In genomic region chr7:130883928-130884327, GRCh38 we compare ENCODE assay signal across 18 cellular contexts.
A peak's percentile ranks its signal among the peaks of the same experiment; 100 is the strongest.
DNase-seq lines count a peak whose midpoint lies in the region; ATAC-seq and TF ChIP-seq lines count a peak whose summit lies in the region.
"Had no signal": no experiment of that assay in that cellular context is flagged by ENCODE, and none has a peak within 500 bp of the region (broad histone marks: within the 10 kb centered on the region; RNA-seq: fewer than 3 reads in every experiment).

No MANE protein-coding gene starts in this region.

- H3K4me2 ChIP-seq in osteoblast (ENCODE audit: insufficient read depth, low read length): no peak overlapping the region

- ATAC-seq in activated naive CD8-positive, alpha-beta T cell treated with anti-CD3 and anti-CD28 coated beads, Interleukin-2, amount 50 U/mL, for 24 hours: no peak
- ATAC-seq in HG03135 (IDR thresholded peaks at IDR 0.05; ENCODE audit: unreplicated experiment): no peak
- ATAC-seq: left ventricle myocardium superior had no signal

- H3K27ac ChIP-seq in A673 (ENCODE audit: low read depth, low read length, poor library complexity, severe bottlenecking): peak overlapping the region; percentile 76
- H3K27ac ChIP-seq in osteoblast (ENCODE audit: low read depth, low read length): peak overlapping the region; percentile 99
- H3K27ac ChIP-seq: ovary, SJCRH30 had no signal

- H3K4me1 Mint-ChIP-seq in Calu3 (ENCODE audit: low read depth, unreplicated experiment): peaks cover 76% of the 10 kb centered on the region
- H3K4me1 Mint-ChIP-seq in activated naive CD8-positive, alpha-beta T cell treated with anti-CD3 and anti-CD28 coated beads, Interleukin-2, amount 50 U/mL, for 24 hours: peaks cover 51% of the 10 kb centered on the region

- no peaks in the 10 kb centered on the region for H3K9me3 Mint-ChIP-seq in Calu3 (ENCODE audit: low read depth, unreplicated experiment)
- H3K9me3 Mint-ChIP-seq in activated naive CD8-positive, alpha-beta T cell treated with anti-CD3 and anti-CD28 coated beads, Interleukin-2, amount 50 U/mL, for 24 hours: no peaks in the 10 kb centered on the region
- H3K9me3 Mint-ChIP-seq: endodermal cell had no signal

- peaks cover 76% of the 10 kb centered on the region for H4K20me1 ChIP-seq in osteoblast (ENCODE audit: insufficient read depth, low read length)

- no peaks in the 10 kb centered on the region for H3K27me3 Mint-ChIP-seq in Calu3 (ENCODE audit: unreplicated experiment)
- no peaks in the 10 kb centered on the region for H3K27me3 Mint-ChIP-seq in activated naive CD8-positive, alpha-beta T cell treated with anti-CD3 and anti-CD28 coated beads, Interleukin-2, amount 50 U/mL, for 24 hours

- H3K27me3 ChIP-seq in A673 (replicated peaks; ENCODE audit: insufficient read depth, low read depth, low read length, poor library complexity) (no peaks in the 10 kb centered on the region), osteoblast (ENCODE audit: insufficient read depth, low read length) (no peaks in the 10 kb centered on the region)
- H3K27me3 ChIP-seq: ovary, sigmoid colon, SJCRH30 had no signal

- H3K4me1 ChIP-seq in A673 (ENCODE audit: insufficient read depth, low read length, poor library complexity, severe bottlenecking) (peaks cover 97% of the 10 kb centered on the region), osteoblast (ENCODE audit: insufficient read depth, low read length) (peaks cover 82% of the 10 kb centered on the region)

- peak overlapping the region; percentile 78 for H3K27ac Mint-ChIP-seq in Calu3 (ENCODE audit: unreplicated experiment)
- peak overlapping the region; percentile 86 for H3K27ac Mint-ChIP-seq in activated naive CD8-positive, alpha-beta T cell treated with anti-CD3 and anti-CD28 coated beads, Interleukin-2, amount 50 U/mL, for 24 hours
- H3K27ac Mint-ChIP-seq: endodermal cell had no signal

- POLR2A ChIA-PET in A673 (lab: Charles Lee; ENCODE audit: low non-redundant PET): no interaction called here

- H3K4me3 ChIP-seq in A673 (ENCODE audit: low read depth, low read length, poor library complexity, severe bottlenecking): no peak overlapping the region
- H3K4me3 ChIP-seq in osteoblast (ENCODE audit: insufficient read depth, low read length): no peak overlapping the region
- H3K4me3 ChIP-seq: ovary, sigmoid colon, SJCRH30 had no signal

- no peak overlapping the region for H2AFZ ChIP-seq in osteoblast (ENCODE audit: low read length)

- TF ChIP-seq CTCF in A673 (conservative IDR thresholded peaks at IDR 0.05; ENCODE audit: low read depth, low read length) (no peak), Calu3 (IDR thresholded peaks at IDR 0.05; ENCODE audit: unreplicated experiment) (no peak), osteoblast (IDR thresholded peaks at IDR 0.05; ENCODE audit: extremely low read depth, low read depth, low read length) (no peak), GM13977 (IDR thresholded peaks at IDR 0.05; ENCODE audit: extremely low read depth, insufficient read depth, missing control alignments) (no peak)

- BruUV-seq in A673 (replicated peaks; lab: Mats Ljungman, UMichigan) (no TSS peak), Calu3 (replicated peaks; lab: Mats Ljungman, UMichigan) (no TSS peak)

- H3K36me3 ChIP-seq in A673 (ENCODE audit: insufficient read depth, low read length, poor library complexity, severe bottlenecking): peaks cover 82% of the 10 kb centered on the region
- H3K36me3 ChIP-seq in osteoblast (ENCODE audit: insufficient read depth, low read length): peaks cover 88% of the 10 kb centered on the region
- H3K36me3 ChIP-seq: ovary had no signal

- in situ Hi-C loops in GM13977 (cut with MboI; ENCODE audit: low pct_unique_long_range_greater_than_20kb, low sequenced_read_pairs, unreplicated experiment): no loop called here

- H3K79me2 ChIP-seq in osteoblast (ENCODE audit: insufficient read depth, low read length): peaks cover 94% of the 10 kb centered on the region

- CTCF ChIA-PET in A673 (lab: Charles Lee) (no interaction called here), Calu3 (lab: Charles Lee) (no interaction called here)

- no peak for DNase-seq in A673 (ENCODE audit: low spot score)
- DNase-seq in Calu3: no peak
- DNase-seq in activated naive CD8-positive, alpha-beta T cell treated with anti-CD3 and anti-CD28 coated beads, Interleukin-2, amount 50 U/mL, for 24 hours: no peak
- DNase-seq in osteoblast (ENCODE audit: insufficient read length, low spot score, missing footprints): no peak
- DNase-seq in NCI-H128 (lab: John Stamatoyannopoulos, UW; ENCODE audit: unreplicated experiment): no peak
- no peak for DNase-seq in GM13977 (ENCODE audit: low spot score)
- no peak for DNase-seq in NCI-H1694 treated with DMSO at 0.1 percent for 48 hours (lab: John Stamatoyannopoulos, UW)
- DNase-seq: amniotic stem cell; endodermal cell; GDM1; left ventricle myocardium superior; MV-4-11; NCI-H2029 treated with DMSO at 0.1 percent for 48 hours; ovary; sigmoid colon; SJCRH30; stimulated activated CD4-positive, alpha-beta T cell treated with anti-CD3 and anti-CD28 coated beads, Interleukin-2, amount 100 ng/mL, for 24 hours had no signal

- intact Hi-C loops in A673 (cut with micrococcal nuclease; ENCODE audit: unreplicated experiment) (no loop called here), Calu3 (cut with micrococcal nuclease; ENCODE audit: unreplicated experiment) (no loop called here)

- peaks cover 98% of the 10 kb centered on the region for H3K36me3 Mint-ChIP-seq in Calu3 (ENCODE audit: insufficient read depth, unreplicated experiment)
- peaks cover 69% of the 10 kb centered on the region for H3K36me3 Mint-ChIP-seq in activated naive CD8-positive, alpha-beta T cell treated with anti-CD3 and anti-CD28 coated beads, Interleukin-2, amount 50 U/mL, for 24 hours (ENCODE audit: low read depth)

- H3K9me3 ChIP-seq in A673 (ENCODE audit: low read depth, low read length, poor library complexity, severe bottlenecking) (no peaks in the 10 kb centered on the region), osteoblast (ENCODE audit: low read depth, low read length) (no peaks in the 10 kb centered on the region)
- H3K9me3 ChIP-seq: ovary, sigmoid colon, SJCRH30 had no signal

- peak overlapping the region; percentile 60 for H3K4me3 Mint-ChIP-seq in Calu3 (ENCODE audit: low read depth, unreplicated experiment)
- H3K4me3 Mint-ChIP-seq in activated naive CD8-positive, alpha-beta T cell treated with anti-CD3 and anti-CD28 coated beads, Interleukin-2, amount 50 U/mL, for 24 hours: no peak overlapping the region
- H3K4me3 Mint-ChIP-seq: endodermal cell had no signal
